ENCODE assay signal across 8 cellular contexts in the genomic region with DNA sequence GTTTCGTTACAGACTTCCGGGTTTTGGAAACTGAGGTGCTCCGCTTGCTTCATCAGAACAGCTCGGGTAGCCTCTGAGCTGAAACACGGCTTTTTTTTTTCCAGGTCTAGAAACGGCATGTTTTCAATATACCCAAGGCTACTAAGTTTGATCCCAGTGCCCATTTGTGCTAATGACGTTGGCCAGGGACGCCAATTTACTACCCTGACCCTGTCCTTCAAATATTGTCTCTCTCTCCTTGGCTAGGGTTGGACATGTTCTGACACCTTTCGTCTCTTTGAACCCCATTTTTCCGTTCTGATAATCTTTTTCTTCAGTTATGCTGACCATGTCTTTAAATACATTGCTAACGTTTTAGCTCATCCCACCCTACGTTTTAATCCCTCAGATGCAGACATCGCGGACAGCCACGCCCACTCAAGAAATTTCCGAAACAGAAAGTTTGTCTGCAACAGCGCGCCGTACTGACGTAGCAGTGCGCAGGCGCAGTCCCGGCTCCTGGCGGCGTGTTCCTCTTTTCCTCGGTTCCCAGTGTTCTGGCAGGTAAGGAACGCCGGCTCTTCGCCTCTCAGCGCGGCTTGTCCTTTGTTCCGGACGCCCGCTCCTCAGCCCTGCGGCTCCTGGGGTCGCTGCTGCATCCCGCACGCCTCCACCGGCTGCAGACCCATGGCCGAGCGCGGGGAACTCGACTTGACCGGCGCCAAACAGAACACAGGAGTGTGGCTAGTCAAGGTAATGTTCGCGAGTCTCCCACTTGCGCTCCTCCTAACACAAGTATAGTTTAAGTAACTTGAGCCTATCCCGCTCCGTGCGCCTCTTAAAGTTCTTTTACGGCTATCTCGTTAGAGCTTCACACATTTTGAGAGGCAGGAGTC. TPM values are rescaled to one million over a fixed set of nuclear protein-coding genes. Genes with fewer than 3 reads are reported as not detected.
DNase-seq lines count a peak whose midpoint lies in the region; ATAC-seq and TF ChIP-seq lines count a peak whose summit lies in the region.

A gene with protein sequence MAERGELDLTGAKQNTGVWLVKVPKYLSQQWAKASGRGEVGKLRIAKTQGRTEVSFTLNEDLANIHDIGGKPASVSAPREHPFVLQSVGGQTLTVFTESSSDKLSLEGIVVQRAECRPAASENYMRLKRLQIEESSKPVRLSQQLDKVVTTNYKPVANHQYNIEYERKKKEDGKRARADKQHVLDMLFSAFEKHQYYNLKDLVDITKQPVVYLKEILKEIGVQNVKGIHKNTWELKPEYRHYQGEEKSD (plus strand): TSS at position 521 of the 875 bp plus-strand sequence. CDS start 146 bp downstream, at position 667.

- 0 to 2% (median 1%) methylated on average over 40 to 53 of the region's 53 CpGs for WGBS in spleen, 5 donors

- DNase-seq in AG04449 (ENCODE audit: low read depth, low spot score): peak; percentile 42
- peak; percentile 80 for DNase-seq in NCI-H226
- DNase-seq in caudate nucleus (lab: John Stamatoyannopoulos, UW): peak in 60 of 61 donors; percentile 12 to 92 (median 80)
- peak; percentile 89 for DNase-seq in iris pigment epithelial cell (ENCODE audit: low read depth)
- peak; percentile 96 for DNase-seq in spleen

- CTCF ChIA-PET in AG04449 (lab: Yijun Ruan, JAX): interaction anchor here (1.5 to 4.1 kb wide), 3 partner anchors 10 to 162 kb away, joined by 4 to 17 read pairs (median 4); no protein-coding TSS in a partner anchor

- no peaks in the 10 kb centered on the region for H3K27me3 ChIP-seq in spleen (replicated peaks in 1 of 7)

- POLR2A ChIA-PET in AG04449 (lab: Yijun Ruan, JAX): interaction anchor here (0.5 to 0.7 kb wide), 2 partner anchors 34 to 59 kb away, joined by 3 read pairs; no protein-coding TSS in a partner anchor

- no peaks in the 10 kb centered on the region for H3K36me3 ChIP-seq in spleen

- H3K27ac ChIP-seq in caudate nucleus (ENCODE audit: low read depth, low read length): peak within 1 kb of the TSS; percentile 93
- peak within 1 kb of the TSS; percentile 80 to 91 (median 89) for H3K27ac ChIP-seq in spleen

- TF ChIP-seq POLR2A in spleen (IDR thresholded peaks at IDR 0.05): no peak

- H3K4me1 ChIP-seq in spleen: peaks cover 14 to 44% (median 30%) of the 10 kb centered on the region in 6 donors

- ATAC-seq in GM18907 (IDR thresholded peaks at IDR 0.05; ENCODE audit: unreplicated experiment) (peak; percentile 76), HG03135 (IDR thresholded peaks at IDR 0.05; ENCODE audit: unreplicated experiment) (peak; percentile 73)

- intact Hi-C loops in spleen (cut with DNase I; ENCODE audit: low total_unique reads): no loop called here

- no peaks in the 10 kb centered on the region for H3K9me3 ChIP-seq in spleen

- no peak for TF ChIP-seq CTCF in AG04449 (IDR thresholded peaks at IDR 0.05; ENCODE audit: insufficient read depth, low read length, missing control alignments)
- no peak for TF ChIP-seq CTCF in WI38 (IDR thresholded peaks at IDR 0.05; ENCODE audit: low read depth, low read length)
- TF ChIP-seq CTCF in spleen (IDR thresholded peaks at IDR 0.05 in 8 of 11, conservative IDR thresholded peaks at IDR 0.05 in 3 of 11): peak in 2 of 11 experiments; percentile 14 to 22

- H3K4me3 ChIP-seq in AG04449 (ENCODE audit: low read depth, low read length): peak within 1 kb of the TSS; percentile 85
- H3K4me3 ChIP-seq in WI38 (ENCODE audit: low read depth, low read length): peak within 1 kb of the TSS; percentile 98
- H3K4me3 ChIP-seq in spleen: peak within 1 kb of the TSS; percentile 71 to 86 (median 78)

RNA-seq across cellular contexts. Expression of the gene that starts here (rescaled TPM):
- 10 to 100 TPM; 12.8 to 19.1 (median 16.6) TPM for total RNA-seq in spleen
- polyA plus RNA-seq in spleen: 10 to 100 TPM; 11.8 to 16.8 (median 14.3) TPM

Comparison
In these comparisons a context has a peak if more than half of its experiments do, and no peak if none do; other contexts are left out.
1. Peak in every context shown above with its lines: DNase-seq, ATAC-seq, H3K4me3 ChIP-seq and H3K27ac ChIP-seq.
2. DNase-seq: peak in every context shown above with its lines; median percentile 96 in spleen; 89 in iris pigment epithelial cell; 80 in NCI-H226; 80 in caudate nucleus; 42 in AG04449.